Comparison of ENCODE assay signal across 32 cellular contexts in the genomic region with DNA sequence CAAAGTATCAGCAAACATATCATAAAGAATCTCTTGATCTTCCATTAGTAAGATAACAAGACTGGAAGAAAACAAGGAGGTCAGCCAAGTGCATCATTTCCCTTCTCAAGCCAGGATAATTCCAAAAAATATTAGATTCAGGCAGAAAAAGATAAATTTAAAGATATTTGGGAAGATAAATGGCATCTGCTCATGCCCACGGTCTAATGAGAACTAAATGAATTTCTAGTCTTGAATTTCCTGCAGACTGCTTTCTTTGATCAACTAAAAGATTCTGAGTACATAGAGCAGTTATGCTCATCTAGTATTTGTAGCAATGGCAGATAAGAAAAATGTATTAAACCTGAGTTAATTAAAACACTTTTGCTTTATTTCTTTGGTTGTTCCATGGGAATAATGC. TPM values are rescaled to one million over a fixed set of nuclear protein-coding genes. Genes with fewer than 3 reads are reported as not detected.
"Had no signal": no experiment of that assay in that cellular context is flagged by ENCODE, and none has a peak within 500 bp of the region (broad histone marks: within the 10 kb centered on the region; RNA-seq: fewer than 3 reads in every experiment).

No MANE protein-coding gene starts in this region.

- H3K4me1 ChIP-seq: suprapubic skin, testis, thyroid gland, tibial artery, tibial nerve, transverse colon, upper lobe of left lung, upper lobe of right lung, uterus had no signal

- H3K9me3 ChIP-seq: stomach, suprapubic skin, testis, thoracic aorta, thyroid gland, tibial artery, tibial nerve, transverse colon, upper lobe of left lung, upper lobe of right lung, uterus, vagina had no signal

- H3K9me3 Mint-ChIP-seq: stimulated activated effector memory CD8-positive, alpha-beta T cell treated with anti-CD3 and anti-CD28 coated beads, Interleukin-12 subunit alpha, Interleukin-12 subunit beta, amount 100 ng/mL, for 72 hours; stimulated activated naive B cell treated with anti-CD40 and anti-IgM and Interleukin-4, amounts not matched to agents 10 μg/mL and 1 μg/mL and 100 μg/mL, for 72 hours; stimulated activated naive CD8-positive, alpha-beta T cell treated with anti-CD3 and anti-CD28 coated beads, Interleukin-15, amount 100 ng/mL, for 72 hours; stimulated activated naive CD8-positive, alpha-beta T cell treated with anti-CD3 and anti-CD28 coated beads, Interleukin-15, Interleukin-2, amounts not matched to agents 100 ng/mL and 50 ng/mL, for 24 hours; type B pancreatic cell had no signal

- H3K27me3 Mint-ChIP-seq: stimulated activated memory B cell treated with anti-CD40 and anti-IgM and Interleukin-4, amounts not matched to agents 10 μg/mL and 1 μg/mL and 100 μg/mL, for 72 hours; stimulated activated naive B cell treated with anti-CD40 and anti-IgM and Interleukin-4, amounts not matched to agents 10 μg/mL and 1 μg/mL and 100 μg/mL, for 72 hours; stimulated activated naive CD8-positive, alpha-beta T cell treated with anti-CD3 and anti-CD28 coated beads, Interleukin-15, amount 100 ng/mL, for 72 hours; stimulated activated naive CD8-positive, alpha-beta T cell treated with anti-CD3 and anti-CD28 coated beads, Interleukin-15, Interleukin-2, amounts not matched to agents 100 ng/mL and 50 ng/mL, for 24 hours; type B pancreatic cell had no signal

- H3K4me3 ChIP-seq: stomach, suprapubic skin, testis, thoracic aorta, thyroid gland, tibial artery, tibial nerve, transverse colon, upper lobe of left lung, upper lobe of right lung, uterus, vagina had no signal

- ATAC-seq: stimulated activated effector memory CD8-positive, alpha-beta T cell treated with anti-CD3 and anti-CD28 coated beads, Interleukin-12 subunit alpha, Interleukin-12 subunit beta, amount 100 ng/mL, for 72 hours; stimulated activated memory B cell treated with anti-CD40 and anti-IgM and Interleukin-4, amounts not matched to agents 10 μg/mL and 1 μg/mL and 100 μg/mL, for 72 hours; stimulated activated naive B cell treated with anti-CD40 and anti-IgM and Interleukin-4, amounts not matched to agents 10 μg/mL and 1 μg/mL and 100 μg/mL, for 72 hours; stimulated activated naive CD8-positive, alpha-beta T cell treated with anti-CD3 and anti-CD28 coated beads, Interleukin-15, amount 100 ng/mL, for 72 hours; stimulated activated naive CD8-positive, alpha-beta T cell treated with anti-CD3 and anti-CD28 coated beads, Interleukin-15, Interleukin-2, amounts not matched to agents 100 U/mL and 50 U/mL, for 24 hours; upper lobe of right lung had no signal

- H3K27me3 ChIP-seq: stomach, suprapubic skin, testis, thyroid gland, tibial artery, tibial nerve, transverse colon, upper lobe of left lung, upper lobe of right lung, uterus, vagina had no signal

- DNase-seq: stimulated activated CD4-positive, alpha-beta T cell treated with anti-CD3 and anti-CD28 coated beads, Interleukin-2, amount 100 ng/mL, for 48 hours; stimulated activated CD4-positive, alpha-beta T cell treated with anti-CD3 and anti-CD28 coated beads, Interleukin-4, amount 100 ng/mL, for 1 hour; stimulated activated CD4-positive, alpha-beta T cell treated with anti-CD3 and anti-CD28 coated beads, Interleukin-4, amount 100 ng/mL, for 24 hours; stimulated activated CD4-positive, alpha-beta T cell treated with anti-CD3 and anti-CD28 coated beads, Interleukin-4, amount 100 ng/mL, for 4 hours; stimulated activated CD8-positive, alpha-beta memory T cell treated with anti-CD3 and anti-CD28 coated beads, Interleukin-4, amount 100 ng/mL, for 48 hours; stimulated activated naive B cell treated with anti-CD40 and anti-IgM and Interleukin-4, amounts not matched to agents 10 μg/mL and 1 μg/mL and 100 μg/mL, for 72 hours; stimulated activated naive CD4-positive, alpha-beta T cell; stimulated activated naive CD4-positive, alpha-beta T cell treated with Interleukin-2 at 50 U/mL for 16 hours; stimulated activated naive CD8-positive, alpha-beta T cell treated with anti-CD3 and anti-CD28 coated beads, Interleukin-15, amount 100 ng/mL, for 72 hours; stimulated activated naive CD8-positive, alpha-beta T cell treated with anti-CD3 and anti-CD28 coated beads, Interleukin-15, Interleukin-2, amounts not matched to agents 100 U/mL and 50 U/mL, for 24 hours; stomach; substantia nigra; testis; thyroid gland; tibial artery; transverse colon; trophoblast cell; upper lobe of left lung; upper lobe of right lung; uterus had no signal

- H3K36me3 Mint-ChIP-seq: stimulated activated effector memory CD8-positive, alpha-beta T cell treated with anti-CD3 and anti-CD28 coated beads, Interleukin-12 subunit alpha, Interleukin-12 subunit beta, amount 100 ng/mL, for 72 hours; stimulated activated memory B cell treated with anti-CD40 and anti-IgM and Interleukin-4, amounts not matched to agents 10 μg/mL and 1 μg/mL and 100 μg/mL, for 72 hours; stimulated activated naive B cell treated with anti-CD40 and anti-IgM and Interleukin-4, amounts not matched to agents 10 μg/mL and 1 μg/mL and 100 μg/mL, for 72 hours; type B pancreatic cell had no signal

- H3K36me3 ChIP-seq: stomach, suprapubic skin, thoracic aorta, thyroid gland, tibial artery, tibial nerve, transverse colon, upper lobe of left lung, upper lobe of right lung, uterus, vagina had no signal

- H3K27ac ChIP-seq: stomach, suprapubic skin, testis, thoracic aorta, thyroid gland, tibial artery, tibial nerve, transverse colon, upper lobe of left lung, upper lobe of right lung, uterus, vagina had no signal

- H3K4me3 Mint-ChIP-seq: stimulated activated effector memory CD8-positive, alpha-beta T cell treated with anti-CD3 and anti-CD28 coated beads, Interleukin-12 subunit alpha, Interleukin-12 subunit beta, amount 100 ng/mL, for 72 hours; stimulated activated memory B cell treated with anti-CD40 and anti-IgM and Interleukin-4, amounts not matched to agents 10 μg/mL and 1 μg/mL and 100 μg/mL, for 72 hours; stimulated activated naive B cell treated with anti-CD40 and anti-IgM and Interleukin-4, amounts not matched to agents 10 μg/mL and 1 μg/mL and 100 μg/mL, for 72 hours; stimulated activated naive CD8-positive, alpha-beta T cell treated with anti-CD3 and anti-CD28 coated beads, Interleukin-15, amount 100 ng/mL, for 72 hours; stimulated activated naive CD8-positive, alpha-beta T cell treated with anti-CD3 and anti-CD28 coated beads, Interleukin-15, Interleukin-2, amounts not matched to agents 100 ng/mL and 50 ng/mL, for 24 hours; type B pancreatic cell had no signal

- H3K27ac Mint-ChIP-seq: stimulated activated effector memory CD8-positive, alpha-beta T cell treated with anti-CD3 and anti-CD28 coated beads, Interleukin-12 subunit alpha, Interleukin-12 subunit beta, amount 100 ng/mL, for 72 hours; stimulated activated memory B cell treated with anti-CD40 and anti-IgM and Interleukin-4, amounts not matched to agents 10 μg/mL and 1 μg/mL and 100 μg/mL, for 72 hours; stimulated activated naive B cell treated with anti-CD40 and anti-IgM and Interleukin-4, amounts not matched to agents 10 μg/mL and 1 μg/mL and 100 μg/mL, for 72 hours; stimulated activated naive CD8-positive, alpha-beta T cell treated with anti-CD3 and anti-CD28 coated beads, Interleukin-15, amount 100 ng/mL, for 72 hours; stimulated activated naive CD8-positive, alpha-beta T cell treated with anti-CD3 and anti-CD28 coated beads, Interleukin-15, Interleukin-2, amounts not matched to agents 100 ng/mL and 50 ng/mL, for 24 hours; type B pancreatic cell had no signal

- H3K4me1 Mint-ChIP-seq: stimulated activated effector memory CD8-positive, alpha-beta T cell treated with anti-CD3 and anti-CD28 coated beads, Interleukin-12 subunit alpha, Interleukin-12 subunit beta, amount 100 ng/mL, for 72 hours; stimulated activated naive CD8-positive, alpha-beta T cell treated with anti-CD3 and anti-CD28 coated beads, Interleukin-15, amount 100 ng/mL, for 72 hours had no signal

RNA-seq across cellular contexts. Expression of gene DDI1, which starts 31.1 kb away (rescaled TPM):
- total RNA-seq: stomach, suprapubic skin, temporal lobe, thoracic aorta, tibial nerve, transverse colon, upper lobe of left lung, upper lobe of right lung, ureter, urinary bladder, uterus, vagina had no signal
- polyA plus RNA-seq: stomach, thymus, urinary bladder had no signal
